ENCODE assay signal across 1 cellular context in the genomic region with DNA sequence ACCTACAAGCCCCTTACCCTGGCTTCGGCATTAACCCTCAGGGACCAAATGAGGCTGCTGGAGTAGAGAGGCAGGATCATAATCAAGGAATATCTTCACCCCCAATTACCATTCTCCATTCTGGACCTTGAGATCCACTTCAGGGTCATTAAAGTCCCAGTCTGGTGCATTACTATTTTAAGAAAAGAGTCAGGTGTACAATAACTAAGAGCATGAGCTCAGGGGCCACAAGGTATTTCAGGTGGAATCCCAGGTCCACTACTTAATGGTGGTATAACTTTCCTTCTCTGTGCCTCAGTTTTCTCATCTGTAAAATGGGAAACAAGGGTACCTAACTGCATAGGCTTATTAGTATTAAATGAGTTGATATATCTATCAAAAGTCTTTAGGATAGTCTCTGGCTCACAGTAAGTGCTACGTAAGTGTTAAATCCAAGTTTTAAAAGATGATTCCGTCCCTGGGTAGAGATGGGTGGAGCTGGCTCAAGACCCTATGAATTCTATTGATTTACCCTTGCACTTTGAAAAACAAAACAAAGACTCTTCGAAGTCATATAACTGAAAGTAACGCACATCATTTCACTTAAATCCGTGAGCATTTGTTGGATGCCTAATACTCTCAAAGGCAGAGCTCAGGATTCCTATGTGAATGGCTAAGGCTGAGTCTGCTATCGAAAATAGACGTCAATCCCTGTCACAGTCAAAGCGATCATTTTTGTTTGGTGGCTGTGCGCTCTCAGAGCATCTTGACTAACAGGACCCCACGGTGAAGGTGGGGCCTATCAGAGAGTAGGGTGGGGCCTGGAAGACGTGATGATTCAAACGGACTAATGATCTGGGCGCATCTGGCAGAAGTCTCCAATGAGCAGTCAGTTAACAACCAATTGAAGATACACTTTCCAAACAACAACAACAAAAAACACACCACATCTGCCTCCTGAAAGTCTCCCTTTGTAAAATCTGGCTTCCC.
TF ChIP-seq lines count a peak whose summit lies in the region.

No MANE protein-coding gene starts in this region.

TF ChIP-seq in K562, 482 proteins besides CTCF, POLR2A, EP300 and RAD21 (continued from another document and continues in another):
- TF ChIP-seq SIN3A (IDR thresholded peaks at IDR 0.05; ENCODE audit: borderline replicate concordance in 2 of 2, control insufficient read depth in 1 of 2, low read depth in 2 of 2, low read length in 2 of 2) = no peak
- TF ChIP-seq MCM5 (IDR thresholded peaks at IDR 0.05; ENCODE audit: low read depth) = no peak
- peak; percentile 99 for TF ChIP-seq RBM25 (IDR thresholded peaks at IDR 0.05; ENCODE audit: low read depth, low read length, severe bottlenecking)
- no peak for TF ChIP-seq STAT5B (CRISPR knock-in tag; IDR thresholded peaks at IDR 0.05)
- TF ChIP-seq ZZZ3 (IDR thresholded peaks at IDR 0.05) = peak; percentile 16; the same call in 1 of the 2 replicates
- TF ChIP-seq HNRNPL (IDR thresholded peaks at IDR 0.05; ENCODE audit: low read depth, low read length) = no peak
- peak; percentile 100 for TF ChIP-seq ADNP (tag; IDR thresholded peaks at IDR 0.05)
- TF ChIP-seq CHD1 (IDR thresholded peaks at IDR 0.05; ENCODE audit: low read length) = peak; percentile 53
- TF ChIP-seq, protein P1, sequence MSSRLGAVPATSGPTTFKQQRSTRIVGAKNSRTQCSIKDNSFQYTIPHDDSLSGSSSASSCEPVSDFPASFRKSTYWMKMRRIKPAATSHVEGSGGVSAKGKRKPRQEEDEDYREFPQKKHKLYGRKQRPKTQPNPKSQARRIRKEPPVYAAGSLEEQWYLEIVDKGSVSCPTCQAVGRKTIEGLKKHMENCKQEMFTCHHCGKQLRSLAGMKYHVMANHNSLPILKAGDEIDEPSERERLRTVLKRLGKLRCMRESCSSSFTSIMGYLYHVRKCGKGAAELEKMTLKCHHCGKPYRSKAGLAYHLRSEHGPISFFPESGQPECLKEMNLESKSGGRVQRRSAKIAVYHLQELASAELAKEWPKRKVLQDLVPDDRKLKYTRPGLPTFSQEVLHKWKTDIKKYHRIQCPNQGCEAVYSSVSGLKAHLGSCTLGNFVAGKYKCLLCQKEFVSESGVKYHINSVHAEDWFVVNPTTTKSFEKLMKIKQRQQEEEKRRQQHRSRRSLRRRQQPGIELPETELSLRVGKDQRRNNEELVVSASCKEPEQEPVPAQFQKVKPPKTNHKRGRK (tag; IDR thresholded peaks at IDR 0.05) = no peak
- no peak for TF ChIP-seq CREM (IDR thresholded peaks at IDR 0.05; ENCODE audit: low read depth)
- no peak for TF ChIP-seq LARP7 (IDR thresholded peaks at IDR 0.05)
- TF ChIP-seq, protein P2, sequence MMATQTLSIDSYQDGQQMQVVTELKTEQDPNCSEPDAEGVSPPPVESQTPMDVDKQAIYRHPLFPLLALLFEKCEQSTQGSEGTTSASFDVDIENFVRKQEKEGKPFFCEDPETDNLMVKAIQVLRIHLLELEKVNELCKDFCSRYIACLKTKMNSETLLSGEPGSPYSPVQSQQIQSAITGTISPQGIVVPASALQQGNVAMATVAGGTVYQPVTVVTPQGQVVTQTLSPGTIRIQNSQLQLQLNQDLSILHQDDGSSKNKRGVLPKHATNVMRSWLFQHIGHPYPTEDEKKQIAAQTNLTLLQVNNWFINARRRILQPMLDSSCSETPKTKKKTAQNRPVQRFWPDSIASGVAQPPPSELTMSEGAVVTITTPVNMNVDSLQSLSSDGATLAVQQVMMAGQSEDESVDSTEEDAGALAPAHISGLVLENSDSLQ (IDR thresholded peaks at IDR 0.05) = no peak
- no peak for TF ChIP-seq HMG20B (CRISPR knock-in tag; IDR thresholded peaks at IDR 0.05)
- no peak for TF ChIP-seq ARID3A (IDR thresholded peaks at IDR 0.05; ENCODE audit: borderline replicate concordance, low read depth, low read length)
- TF ChIP-seq MAFF (IDR thresholded peaks at IDR 0.05; ENCODE audit: low read length) = no peak
- no peak for TF ChIP-seq ZNF75A (CRISPR knock-in tag; IDR thresholded peaks at IDR 0.05)
- TF ChIP-seq, protein P3, sequence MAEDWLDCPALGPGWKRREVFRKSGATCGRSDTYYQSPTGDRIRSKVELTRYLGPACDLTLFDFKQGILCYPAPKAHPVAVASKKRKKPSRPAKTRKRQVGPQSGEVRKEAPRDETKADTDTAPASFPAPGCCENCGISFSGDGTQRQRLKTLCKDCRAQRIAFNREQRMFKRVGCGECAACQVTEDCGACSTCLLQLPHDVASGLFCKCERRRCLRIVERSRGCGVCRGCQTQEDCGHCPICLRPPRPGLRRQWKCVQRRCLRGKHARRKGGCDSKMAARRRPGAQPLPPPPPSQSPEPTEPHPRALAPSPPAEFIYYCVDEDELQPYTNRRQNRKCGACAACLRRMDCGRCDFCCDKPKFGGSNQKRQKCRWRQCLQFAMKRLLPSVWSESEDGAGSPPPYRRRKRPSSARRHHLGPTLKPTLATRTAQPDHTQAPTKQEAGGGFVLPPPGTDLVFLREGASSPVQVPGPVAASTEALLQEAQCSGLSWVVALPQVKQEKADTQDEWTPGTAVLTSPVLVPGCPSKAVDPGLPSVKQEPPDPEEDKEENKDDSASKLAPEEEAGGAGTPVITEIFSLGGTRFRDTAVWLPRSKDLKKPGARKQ (CRISPR knock-in tag; IDR thresholded peaks at IDR 0.05) = peak; percentile 82
- TF ChIP-seq, protein P4, sequence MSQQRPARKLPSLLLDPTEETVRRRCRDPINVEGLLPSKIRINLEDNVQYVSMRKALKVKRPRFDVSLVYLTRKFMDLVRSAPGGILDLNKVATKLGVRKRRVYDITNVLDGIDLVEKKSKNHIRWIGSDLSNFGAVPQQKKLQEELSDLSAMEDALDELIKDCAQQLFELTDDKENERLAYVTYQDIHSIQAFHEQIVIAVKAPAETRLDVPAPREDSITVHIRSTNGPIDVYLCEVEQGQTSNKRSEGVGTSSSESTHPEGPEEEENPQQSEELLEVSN (IDR thresholded peaks at IDR 0.05; ENCODE audit: borderline replicate concordance in 1 of 2, extremely low read depth in 1 of 2, insufficient read depth in 1 of 2, insufficient read length in 1 of 2, low read depth in 1 of 2, low read length in 1 of 2, poor library complexity in 1 of 2, severe bottlenecking in 1 of 2) = no peak
- TF ChIP-seq, protein P5, sequence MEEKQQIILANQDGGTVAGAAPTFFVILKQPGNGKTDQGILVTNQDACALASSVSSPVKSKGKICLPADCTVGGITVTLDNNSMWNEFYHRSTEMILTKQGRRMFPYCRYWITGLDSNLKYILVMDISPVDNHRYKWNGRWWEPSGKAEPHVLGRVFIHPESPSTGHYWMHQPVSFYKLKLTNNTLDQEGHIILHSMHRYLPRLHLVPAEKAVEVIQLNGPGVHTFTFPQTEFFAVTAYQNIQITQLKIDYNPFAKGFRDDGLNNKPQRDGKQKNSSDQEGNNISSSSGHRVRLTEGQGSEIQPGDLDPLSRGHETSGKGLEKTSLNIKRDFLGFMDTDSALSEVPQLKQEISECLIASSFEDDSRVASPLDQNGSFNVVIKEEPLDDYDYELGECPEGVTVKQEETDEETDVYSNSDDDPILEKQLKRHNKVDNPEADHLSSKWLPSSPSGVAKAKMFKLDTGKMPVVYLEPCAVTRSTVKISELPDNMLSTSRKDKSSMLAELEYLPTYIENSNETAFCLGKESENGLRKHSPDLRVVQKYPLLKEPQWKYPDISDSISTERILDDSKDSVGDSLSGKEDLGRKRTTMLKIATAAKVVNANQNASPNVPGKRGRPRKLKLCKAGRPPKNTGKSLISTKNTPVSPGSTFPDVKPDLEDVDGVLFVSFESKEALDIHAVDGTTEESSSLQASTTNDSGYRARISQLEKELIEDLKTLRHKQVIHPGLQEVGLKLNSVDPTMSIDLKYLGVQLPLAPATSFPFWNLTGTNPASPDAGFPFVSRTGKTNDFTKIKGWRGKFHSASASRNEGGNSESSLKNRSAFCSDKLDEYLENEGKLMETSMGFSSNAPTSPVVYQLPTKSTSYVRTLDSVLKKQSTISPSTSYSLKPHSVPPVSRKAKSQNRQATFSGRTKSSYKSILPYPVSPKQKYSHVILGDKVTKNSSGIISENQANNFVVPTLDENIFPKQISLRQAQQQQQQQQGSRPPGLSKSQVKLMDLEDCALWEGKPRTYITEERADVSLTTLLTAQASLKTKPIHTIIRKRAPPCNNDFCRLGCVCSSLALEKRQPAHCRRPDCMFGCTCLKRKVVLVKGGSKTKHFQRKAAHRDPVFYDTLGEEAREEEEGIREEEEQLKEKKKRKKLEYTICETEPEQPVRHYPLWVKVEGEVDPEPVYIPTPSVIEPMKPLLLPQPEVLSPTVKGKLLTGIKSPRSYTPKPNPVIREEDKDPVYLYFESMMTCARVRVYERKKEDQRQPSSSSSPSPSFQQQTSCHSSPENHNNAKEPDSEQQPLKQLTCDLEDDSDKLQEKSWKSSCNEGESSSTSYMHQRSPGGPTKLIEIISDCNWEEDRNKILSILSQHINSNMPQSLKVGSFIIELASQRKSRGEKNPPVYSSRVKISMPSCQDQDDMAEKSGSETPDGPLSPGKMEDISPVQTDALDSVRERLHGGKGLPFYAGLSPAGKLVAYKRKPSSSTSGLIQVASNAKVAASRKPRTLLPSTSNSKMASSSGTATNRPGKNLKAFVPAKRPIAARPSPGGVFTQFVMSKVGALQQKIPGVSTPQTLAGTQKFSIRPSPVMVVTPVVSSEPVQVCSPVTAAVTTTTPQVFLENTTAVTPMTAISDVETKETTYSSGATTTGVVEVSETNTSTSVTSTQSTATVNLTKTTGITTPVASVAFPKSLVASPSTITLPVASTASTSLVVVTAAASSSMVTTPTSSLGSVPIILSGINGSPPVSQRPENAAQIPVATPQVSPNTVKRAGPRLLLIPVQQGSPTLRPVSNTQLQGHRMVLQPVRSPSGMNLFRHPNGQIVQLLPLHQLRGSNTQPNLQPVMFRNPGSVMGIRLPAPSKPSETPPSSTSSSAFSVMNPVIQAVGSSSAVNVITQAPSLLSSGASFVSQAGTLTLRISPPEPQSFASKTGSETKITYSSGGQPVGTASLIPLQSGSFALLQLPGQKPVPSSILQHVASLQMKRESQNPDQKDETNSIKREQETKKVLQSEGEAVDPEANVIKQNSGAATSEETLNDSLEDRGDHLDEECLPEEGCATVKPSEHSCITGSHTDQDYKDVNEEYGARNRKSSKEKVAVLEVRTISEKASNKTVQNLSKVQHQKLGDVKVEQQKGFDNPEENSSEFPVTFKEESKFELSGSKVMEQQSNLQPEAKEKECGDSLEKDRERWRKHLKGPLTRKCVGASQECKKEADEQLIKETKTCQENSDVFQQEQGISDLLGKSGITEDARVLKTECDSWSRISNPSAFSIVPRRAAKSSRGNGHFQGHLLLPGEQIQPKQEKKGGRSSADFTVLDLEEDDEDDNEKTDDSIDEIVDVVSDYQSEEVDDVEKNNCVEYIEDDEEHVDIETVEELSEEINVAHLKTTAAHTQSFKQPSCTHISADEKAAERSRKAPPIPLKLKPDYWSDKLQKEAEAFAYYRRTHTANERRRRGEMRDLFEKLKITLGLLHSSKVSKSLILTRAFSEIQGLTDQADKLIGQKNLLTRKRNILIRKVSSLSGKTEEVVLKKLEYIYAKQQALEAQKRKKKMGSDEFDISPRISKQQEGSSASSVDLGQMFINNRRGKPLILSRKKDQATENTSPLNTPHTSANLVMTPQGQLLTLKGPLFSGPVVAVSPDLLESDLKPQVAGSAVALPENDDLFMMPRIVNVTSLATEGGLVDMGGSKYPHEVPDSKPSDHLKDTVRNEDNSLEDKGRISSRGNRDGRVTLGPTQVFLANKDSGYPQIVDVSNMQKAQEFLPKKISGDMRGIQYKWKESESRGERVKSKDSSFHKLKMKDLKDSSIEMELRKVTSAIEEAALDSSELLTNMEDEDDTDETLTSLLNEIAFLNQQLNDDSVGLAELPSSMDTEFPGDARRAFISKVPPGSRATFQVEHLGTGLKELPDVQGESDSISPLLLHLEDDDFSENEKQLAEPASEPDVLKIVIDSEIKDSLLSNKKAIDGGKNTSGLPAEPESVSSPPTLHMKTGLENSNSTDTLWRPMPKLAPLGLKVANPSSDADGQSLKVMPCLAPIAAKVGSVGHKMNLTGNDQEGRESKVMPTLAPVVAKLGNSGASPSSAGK (IDR thresholded peaks at IDR 0.05) = no peak; the same call in 1 of the 2 replicates
- no peak for TF ChIP-seq IRF1 (CRISPR knock-in tag; IDR thresholded peaks at IDR 0.05; ENCODE audit: borderline replicate concordance)
- TF ChIP-seq TEAD1 (CRISPR knock-in tag; IDR thresholded peaks at IDR 0.05) = peak in 1 of 2 experiments; percentile 3; a peak in 1 of 4 replicates
- TF ChIP-seq ZNF449 (CRISPR knock-in tag; IDR thresholded peaks at IDR 0.05) = no peak; the same call in 1 of the 2 replicates
- peak; percentile 76; the same call in 1 of the 2 replicates for TF ChIP-seq ATF6 (CRISPR knock-in tag; IDR thresholded peaks at IDR 0.05)
- TF ChIP-seq HDAC2 (IDR thresholded peaks at IDR 0.05) = peak; percentile 100
- TF ChIP-seq ZNF57 (CRISPR knock-in tag; IDR thresholded peaks at IDR 0.05) = no peak
